Comparison of ENCODE assay signal across 1 cellular context in the genomic region with DNA sequence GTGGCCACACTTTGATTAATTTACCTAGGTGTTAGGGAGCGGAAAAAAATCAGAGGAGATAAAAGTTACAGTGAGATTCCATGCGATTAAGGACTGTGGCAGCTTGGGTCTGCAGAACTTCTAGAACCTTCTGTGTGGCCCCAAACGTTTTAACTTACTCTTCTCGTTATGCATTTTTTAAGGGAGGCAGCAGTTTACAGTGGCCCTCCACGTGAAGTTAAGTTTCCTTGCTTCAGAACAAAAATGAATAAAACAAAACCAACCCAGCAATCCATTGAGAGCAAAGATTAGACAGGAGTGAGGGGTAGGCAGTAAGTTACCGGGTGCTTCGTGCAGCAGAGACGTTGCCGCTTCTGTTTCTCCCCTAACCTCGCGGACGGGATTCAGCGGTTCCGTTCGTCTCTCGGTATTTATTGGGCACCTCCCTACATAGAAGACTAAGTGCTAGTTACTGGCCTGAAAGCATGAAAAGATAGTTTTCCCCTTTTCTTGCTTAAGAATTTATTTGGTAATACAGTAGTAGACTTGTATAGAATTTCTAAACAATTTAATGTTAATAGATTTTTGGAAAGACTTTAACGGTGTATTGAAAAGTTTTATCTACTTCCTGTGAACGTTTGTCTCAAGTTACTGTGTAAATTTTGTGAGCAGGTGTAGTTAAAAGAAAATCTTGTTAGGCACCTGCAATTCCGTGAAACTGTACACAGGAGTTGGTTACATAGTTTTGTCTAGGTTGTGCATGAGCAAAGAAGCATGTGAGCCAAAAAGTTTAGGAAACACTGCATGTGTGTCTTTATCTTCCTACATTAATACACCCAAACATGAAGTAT.
TF ChIP-seq lines count a peak whose summit lies in the region.

No MANE protein-coding gene starts in this region.

TF ChIP-seq in IMR-90, 13 proteins besides CTCF, POLR2A, EP300 and RAD21:
- TF ChIP-seq CHD1 (IDR thresholded peaks at IDR 0.05; ENCODE audit: low read depth, low read length) (no peak), SMC3 (IDR thresholded peaks at IDR 0.05; ENCODE audit: low read depth, low read length) (no peak), MAFK (IDR thresholded peaks at IDR 0.05; ENCODE audit: low read depth, low read length) (no peak), BHLHE40 (IDR thresholded peaks at IDR 0.05; ENCODE audit: low read depth, low read length) (no peak), FOS (IDR thresholded peaks at IDR 0.05; ENCODE audit: low read depth, low read length) (no peak), MXI1 (IDR thresholded peaks at IDR 0.05; ENCODE audit: borderline replicate concordance, low read depth, low read length) (no peak)
- TF ChIP-seq, protein P1, sequence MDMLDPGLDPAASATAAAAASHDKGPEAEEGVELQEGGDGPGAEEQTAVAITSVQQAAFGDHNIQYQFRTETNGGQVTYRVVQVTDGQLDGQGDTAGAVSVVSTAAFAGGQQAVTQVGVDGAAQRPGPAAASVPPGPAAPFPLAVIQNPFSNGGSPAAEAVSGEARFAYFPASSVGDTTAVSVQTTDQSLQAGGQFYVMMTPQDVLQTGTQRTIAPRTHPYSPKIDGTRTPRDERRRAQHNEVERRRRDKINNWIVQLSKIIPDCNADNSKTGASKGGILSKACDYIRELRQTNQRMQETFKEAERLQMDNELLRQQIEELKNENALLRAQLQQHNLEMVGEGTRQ (IDR thresholded peaks at IDR 0.05; ENCODE audit: low read depth, low read length) = no peak
- TF ChIP-seq, protein P2, sequence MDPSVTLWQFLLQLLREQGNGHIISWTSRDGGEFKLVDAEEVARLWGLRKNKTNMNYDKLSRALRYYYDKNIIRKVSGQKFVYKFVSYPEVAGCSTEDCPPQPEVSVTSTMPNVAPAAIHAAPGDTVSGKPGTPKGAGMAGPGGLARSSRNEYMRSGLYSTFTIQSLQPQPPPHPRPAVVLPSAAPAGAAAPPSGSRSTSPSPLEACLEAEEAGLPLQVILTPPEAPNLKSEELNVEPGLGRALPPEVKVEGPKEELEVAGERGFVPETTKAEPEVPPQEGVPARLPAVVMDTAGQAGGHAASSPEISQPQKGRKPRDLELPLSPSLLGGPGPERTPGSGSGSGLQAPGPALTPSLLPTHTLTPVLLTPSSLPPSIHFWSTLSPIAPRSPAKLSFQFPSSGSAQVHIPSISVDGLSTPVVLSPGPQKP (IDR thresholded peaks at IDR 0.05; ENCODE audit: borderline replicate concordance, low read depth, low read length) = no peak
